ENCODE assay signal across 30 cellular contexts in genomic region chr7:13333351-13333750, GRCh38.
"Had no signal": no experiment of that assay in that cellular context is flagged by ENCODE, and none has a peak within 500 bp of the region (broad histone marks: within the 10 kb centered on the region; RNA-seq: fewer than 3 reads in every experiment).

No MANE protein-coding gene starts in this region.

- H3K36me3 ChIP-seq: adrenal gland, breast epithelium, MG63, Peyer's patch, SJSA1 had no signal

- H3K4me1 Mint-ChIP-seq: activated CD4-positive, alpha-beta T cell treated with anti-CD3 and anti-CD28 coated beads, Interleukin-2, amount 10 ng/mL, durations not matched to agents 24 days and 14 days; activated naive CD8-positive, alpha-beta T cell treated with anti-CD3 and anti-CD28 coated beads, Interleukin-2, amount 10 ng/mL, durations not matched to agents 7 days and 5 days; activated T-helper 17 cell treated with anti-CD3 and anti-CD28 coated beads, Interleukin-2, amount 50 U/mL, for 72 hours had no signal

- H3K9me3 Mint-ChIP-seq: activated CD4-positive, alpha-beta T cell treated with anti-CD3 and anti-CD28 coated beads, Interleukin-2, amount 10 ng/mL, durations not matched to agents 24 days and 14 days; activated CD8-positive, alpha-beta T cell treated with anti-CD3 and anti-CD28 coated beads for 36 hours; activated naive CD8-positive, alpha-beta T cell treated with anti-CD3 and anti-CD28 coated beads, Interleukin-2, amount 10 ng/mL, durations not matched to agents 7 days and 5 days; activated T-helper 17 cell treated with anti-CD3 and anti-CD28 coated beads, Interleukin-2, amount 50 U/mL, for 72 hours; T-helper 1 cell treated with Interleukin-12 subunit alpha and Interleukin-12 subunit beta and Interleukin-4 antibody, amounts not matched to agents 30 μg/mL and 1 μg/mL, for 36 hours; T-helper 2 cell treated with Interferon-gamma antibody and Interleukin-4, amounts not matched to agents 5 μg/mL and 100 μg/mL, for 36 hours had no signal

- H3K4me3 ChIP-seq: adrenal gland, body of pancreas, breast epithelium, MG63, Peyer's patch, SJSA1 had no signal

- H3K27me3 ChIP-seq: adrenal gland, body of pancreas, breast epithelium, MG63, Peyer's patch, SJSA1 had no signal

- H3K27ac ChIP-seq: adrenal gland, body of pancreas, breast epithelium, Peyer's patch, SJSA1 had no signal

- H3K27me3 Mint-ChIP-seq: activated CD4-positive, alpha-beta T cell treated with anti-CD3 and anti-CD28 coated beads, Interleukin-2, amount 10 ng/mL, durations not matched to agents 24 days and 14 days; activated CD8-positive, alpha-beta T cell treated with anti-CD3 and anti-CD28 coated beads for 36 hours; activated naive CD8-positive, alpha-beta T cell treated with anti-CD3 and anti-CD28 coated beads, Interleukin-2, amount 10 ng/mL, durations not matched to agents 7 days and 5 days; activated T-helper 17 cell treated with anti-CD3 and anti-CD28 coated beads, Interleukin-2, amount 50 U/mL, for 72 hours had no signal

- H3K4me1 ChIP-seq: adrenal gland, body of pancreas, breast epithelium, Peyer's patch, SJSA1 had no signal

- H3K4me3 Mint-ChIP-seq: activated CD4-positive, alpha-beta T cell treated with anti-CD3 and anti-CD28 coated beads, Interleukin-2, amount 10 ng/mL, durations not matched to agents 24 days and 14 days; activated CD8-positive, alpha-beta T cell treated with anti-CD3 and anti-CD28 coated beads for 36 hours; activated naive CD8-positive, alpha-beta T cell treated with anti-CD3 and anti-CD28 coated beads, Interleukin-2, amount 10 ng/mL, durations not matched to agents 7 days and 5 days; activated T-cell treated with anti-CD3 and anti-CD28 coated beads, Interleukin-2, amount 50 U/mL, for 72 hours; activated T-helper 17 cell treated with anti-CD3 and anti-CD28 coated beads, Interleukin-2, amount 50 U/mL, for 72 hours; T-helper 1 cell treated with Interleukin-12 subunit alpha and Interleukin-12 subunit beta and Interleukin-4 antibody, amounts not matched to agents 30 μg/mL and 1 μg/mL, for 36 hours; T-helper 2 cell treated with Interferon-gamma antibody and Interleukin-4, amounts not matched to agents 5 μg/mL and 100 μg/mL, for 36 hours had no signal

- ATAC-seq: activated CD8-positive, alpha-beta T cell treated with anti-CD3 and anti-CD28 coated beads for 36 hours; activated T-cell treated with anti-CD3 and anti-CD28 coated beads, Interleukin-2, amount 50 U/mL, for 72 hours; activated T-helper 17 cell treated with anti-CD3 and anti-CD28 coated beads, Interleukin-2, amount 50 U/mL, for 72 hours; body of pancreas; PC-3 had no signal

- H3K27ac Mint-ChIP-seq: activated CD4-positive, alpha-beta T cell treated with anti-CD3 and anti-CD28 coated beads, Interleukin-2, amount 10 ng/mL, durations not matched to agents 24 days and 14 days; activated CD8-positive, alpha-beta T cell treated with anti-CD3 and anti-CD28 coated beads for 36 hours; activated naive CD8-positive, alpha-beta T cell treated with anti-CD3 and anti-CD28 coated beads, Interleukin-2, amount 10 ng/mL, durations not matched to agents 7 days and 5 days; activated T-cell treated with anti-CD3 and anti-CD28 coated beads, Interleukin-2, amount 50 U/mL, for 72 hours; activated T-helper 17 cell treated with anti-CD3 and anti-CD28 coated beads, Interleukin-2, amount 50 U/mL, for 72 hours; T-helper 1 cell treated with Interleukin-12 subunit alpha and Interleukin-12 subunit beta and Interleukin-4 antibody, amounts not matched to agents 30 μg/mL and 1 μg/mL, for 36 hours; T-helper 2 cell treated with Interferon-gamma antibody and Interleukin-4, amounts not matched to agents 5 μg/mL and 100 μg/mL, for 36 hours had no signal

- H3K36me3 Mint-ChIP-seq: activated naive CD8-positive, alpha-beta T cell treated with anti-CD3 and anti-CD28 coated beads, Interleukin-2, amount 10 ng/mL, durations not matched to agents 7 days and 5 days had no signal

- DNase-seq: activated CD4-positive, alpha-beta T cell treated with anti-CD3 and anti-CD28 coated beads, Interleukin-2, amount 10 ng/mL, durations not matched to agents 24 days and 14 days; activated CD4-positive, alpha-beta T cell treated with anti-CD3 and anti-CD28 coated beads, Interleukin-2, amount 50 U/mL, for 4 hours; activated CD8-positive, alpha-beta T cell treated with anti-CD3 and anti-CD28 coated beads for 36 hours; activated effector memory CD4-positive, alpha-beta T cell treated with anti-CD3 and anti-CD28 coated beads, Interleukin-2, amount 50 U/mL, for 16 hours; activated naive CD4-positive, alpha-beta T cell; activated naive CD4-positive, alpha-beta T cell treated with anti-CD3 and anti-CD28 coated beads, Interleukin-2, amount 50 U/mL, for 16 hours; activated naive CD8-positive, alpha-beta T cell treated with anti-CD3 and anti-CD28 coated beads, Interleukin-2, amount 10 ng/mL, durations not matched to agents 7 days and 5 days; activated T-cell treated with anti-CD3 and anti-CD28 coated beads, Interleukin-2, amount 50 U/mL, for 1 hour; activated T-cell treated with anti-CD3 and anti-CD28 coated beads, Interleukin-2, amount 50 U/mL, for 72 hours; adrenal gland; body of pancreas; Kasumi-1; KBM-7; MG63; NCI-H1048; NCI-H1105 treated with DMSO at 0.1 percent for 48 hours; NCI-H1436; NCI-H1694 treated with DMSO at 0.1 percent for 48 hours; NCI-H2029; NCI-H345; NCI-H524 treated with DMSO at 0.1 percent for 48 hours; PC-3; Peyer's patch; RPMI8226; SHP77 treated with DMSO at 0.1 percent for 48 hours had no signal

- H3K9me3 ChIP-seq: adrenal gland, body of pancreas, breast epithelium, MG63, Peyer's patch, SJSA1 had no signal
